Comparison of ENCODE assay signal across 8 cellular contexts in genomic region chr7:36152756-36153570, GRCh38.
DNase-seq lines count a peak whose midpoint lies in the region; ATAC-seq, FAIRE-seq and TF ChIP-seq lines count a peak whose summit lies in the region.

Gene EEPD1, plus strand, starts transcription at chr7:36153254. Its CDS starts 1,071 bp downstream, at chr7:36154325.

- peak; percentile 97 for ATAC-seq in GM21528 (IDR thresholded peaks at IDR 0.05; ENCODE audit: low FRiP score, unreplicated experiment)

- peak; percentile 75 for DNase-seq in D721Med (ENCODE audit: insufficient read length, low spot score)
- DNase-seq in HuH-7.5 (ENCODE audit: low spot score), result peak; percentile 80
- peak; percentile 97 for DNase-seq in OCI-M1 (lab: John Stamatoyannopoulos, UW)
- DNase-seq in activated T-cell treated with anti-CD3 and anti-CD28 coated beads for 24 hours (ENCODE audit: low read depth), result peak; percentile 100
- peak; percentile 75 for DNase-seq in epidermal melanocyte (ENCODE audit: insufficient read length, low spot score)
- DNase-seq in middle frontal gyrus (ENCODE audit: extremely low spot score, low spot score), result peak; percentile 95
- DNase-seq in stimulated activated CD8-positive, alpha-beta memory T cell treated with anti-CD3 and anti-CD28 coated beads, Interleukin-2, amount 100 ng/mL, for 1 hour (ENCODE audit: low read depth in 2 of 2), result peak; percentile 99

- TF ChIP-seq CTCF in D721Med (IDR thresholded peaks at IDR 0.05; ENCODE audit: insufficient read depth, missing control alignments), result no peak

- no peak for FAIRE-seq in D721Med (lab: Jason Lieb, UNC)

Comparison
In these comparisons a context has a peak if more than half of its experiments do, and no peak if none do; other contexts are left out.
1. Peak in every context shown above with its lines: DNase-seq and ATAC-seq.